In genomic region chr4:140189846-140190245, GRCh38 we compare ENCODE assay signal across 8 cellular contexts.
"Had no signal": no experiment of that assay in that cellular context is flagged by ENCODE, and none has a peak within 500 bp of the region (broad histone marks: within the 10 kb centered on the region; RNA-seq: fewer than 3 reads in every experiment).

No MANE protein-coding gene starts in this region.

- H3K27ac ChIP-seq: GM23248 had no signal

- DNase-seq: GM23248, H7, H9, HCEC 1CT, HFFc6 had no signal

- H3K36me3 ChIP-seq: HAP-1 had no signal

- H3K4me1 ChIP-seq: HAP-1 had no signal

- H3K4me3 ChIP-seq: GM23248, GM23338, HAP-1 had no signal

- H3K9me3 ChIP-seq: HAP-1 had no signal

- ATAC-seq: GM23338, HCT116 had no signal
